ENCODE assay signal across 1 cellular context in genomic region chr7:26288135-26288534, GRCh38. TPM values are rescaled to one million over a fixed set of nuclear protein-coding genes. Genes with fewer than 3 reads are reported as not detected.
"Had no signal": no experiment of that assay in that cellular context is flagged by ENCODE, and none has a peak within 500 bp of the region (broad histone marks: within the 10 kb centered on the region; RNA-seq: fewer than 3 reads in every experiment).

No MANE protein-coding gene starts in this region.

RNA-seq across cellular contexts. Expression of gene SNX10, which starts 3.5 kb away (rescaled TPM):
- total RNA-seq: osteocyte had no signal
